ENCODE assay signal across 9 cellular contexts in genomic region chr13:110942248-110942981, GRCh38.
A peak's percentile ranks its signal among the peaks of the same experiment; 100 is the strongest.
DNase-seq lines count a peak whose midpoint lies in the region; ATAC-seq lines count a peak whose summit lies in the region.
"Had no signal": no experiment of that assay in that cellular context is flagged by ENCODE, and none has a peak within 500 bp of the region (broad histone marks: within the 10 kb centered on the region; RNA-seq: fewer than 3 reads in every experiment).

No MANE protein-coding gene starts in this region.

- peak; percentile 26 for DNase-seq in activated T-cell treated with anti-CD3 and anti-CD28 coated beads for 24 hours (ENCODE audit: low read depth)
- DNase-seq in activated T-cell treated with anti-CD3 and anti-CD28 coated beads, Interleukin-2, amount 50 U/mL, for 1 hour, result no peak
- DNase-seq in activated naive CD4-positive, alpha-beta T cell treated with anti-CD3 and anti-CD28 coated beads, Interleukin-2, amount 50 U/mL, for 16 hours, result peak; percentile 35
- peak; percentile 44 for DNase-seq in stimulated activated CD8-positive, alpha-beta memory T cell treated with anti-CD3 and anti-CD28 coated beads, Interleukin-4, amount 100 ng/mL, for 48 hours
- DNase-seq in NCI-H1048 (lab: John Stamatoyannopoulos, UW), result no peak
- no peak for DNase-seq in NCI-H2029 (lab: John Stamatoyannopoulos, UW)
- no peak for DNase-seq in superior temporal gyrus (ENCODE audit: extremely low spot score)
- DNase-seq: pancreas had no signal

- peak; percentile 70 for ATAC-seq in HG03060 (IDR thresholded peaks at IDR 0.05; ENCODE audit: low read depth, unreplicated experiment)

Comparison
In these comparisons a context has a peak if more than half of its experiments do, and no peak if none do; other contexts are left out.
1. DNase-seq: peak in activated T-cell treated with anti-CD3 and anti-CD28 coated beads for 24 hours (single experiment), activated naive CD4-positive, alpha-beta T cell treated with anti-CD3 and anti-CD28 coated beads, Interleukin-2, amount 50 U/mL, for 16 hours (single experiment) and stimulated activated CD8-positive, alpha-beta memory T cell treated with anti-CD3 and anti-CD28 coated beads, Interleukin-4, amount 100 ng/mL, for 48 hours (single experiment); none in activated T-cell treated with anti-CD3 and anti-CD28 coated beads, Interleukin-2, amount 50 U/mL, for 1 hour (single experiment), NCI-H1048 (single experiment), NCI-H2029 (single experiment) and superior temporal gyrus (single experiment).